ENCODE assay signal across 1 cellular context in the genomic region with DNA sequence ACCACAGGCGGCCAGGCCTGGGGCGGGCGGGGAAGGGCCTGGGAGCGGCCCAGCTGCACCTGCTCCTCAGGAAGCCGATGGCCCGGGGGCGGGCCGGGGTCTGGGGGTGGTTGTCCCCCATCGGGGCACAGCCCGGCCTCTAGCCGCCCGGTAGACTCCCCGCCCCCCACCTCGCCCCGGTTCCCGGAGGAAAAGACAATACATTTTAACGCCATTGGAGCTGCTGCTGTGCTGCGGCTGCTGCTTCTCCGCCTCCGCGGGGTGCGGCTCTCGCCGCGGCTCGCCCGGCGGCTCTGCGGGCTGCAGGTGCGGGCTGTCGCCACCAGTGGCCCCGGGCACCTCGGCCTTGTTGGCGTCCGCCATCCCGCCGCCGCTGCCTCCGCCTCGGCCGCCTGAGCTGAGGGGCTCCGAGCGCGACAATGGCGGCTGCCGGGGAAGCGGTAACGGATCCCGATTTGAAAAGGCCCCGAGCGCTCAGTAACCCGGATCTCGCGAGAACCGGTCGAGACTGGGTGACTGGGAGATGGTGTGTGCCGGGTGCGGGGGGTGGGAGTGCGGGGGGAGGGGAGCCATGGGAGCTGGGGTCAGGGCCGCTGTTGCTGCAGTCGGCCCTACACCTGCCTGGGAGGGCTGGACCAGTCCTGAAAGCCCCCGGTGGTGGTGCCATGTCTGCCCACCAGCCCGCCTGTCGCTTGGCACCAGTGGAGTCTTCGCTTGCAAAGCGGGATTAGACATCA.
TF ChIP-seq lines count a peak whose summit lies in the region.

A gene with protein sequence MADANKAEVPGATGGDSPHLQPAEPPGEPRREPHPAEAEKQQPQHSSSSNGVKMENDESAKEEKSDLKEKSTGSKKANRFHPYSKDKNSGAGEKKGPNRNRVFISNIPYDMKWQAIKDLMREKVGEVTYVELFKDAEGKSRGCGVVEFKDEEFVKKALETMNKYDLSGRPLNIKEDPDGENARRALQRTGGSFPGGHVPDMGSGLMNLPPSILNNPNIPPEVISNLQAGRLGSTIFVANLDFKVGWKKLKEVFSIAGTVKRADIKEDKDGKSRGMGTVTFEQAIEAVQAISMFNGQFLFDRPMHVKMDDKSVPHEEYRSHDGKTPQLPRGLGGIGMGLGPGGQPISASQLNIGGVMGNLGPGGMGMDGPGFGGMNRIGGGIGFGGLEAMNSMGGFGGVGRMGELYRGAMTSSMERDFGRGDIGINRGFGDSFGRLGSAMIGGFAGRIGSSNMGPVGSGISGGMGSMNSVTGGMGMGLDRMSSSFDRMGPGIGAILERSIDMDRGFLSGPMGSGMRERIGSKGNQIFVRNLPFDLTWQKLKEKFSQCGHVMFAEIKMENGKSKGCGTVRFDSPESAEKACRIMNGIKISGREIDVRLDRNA (minus strand): TSS at position 421 of the 737 bp plus-strand sequence. CDS start 58 bp downstream, at position 363.

TF ChIP-seq in HepG2, 621 proteins besides CTCF, POLR2A, EP300 and RAD21 (continued from another document and continues in another):
- TF ChIP-seq, protein P1, sequence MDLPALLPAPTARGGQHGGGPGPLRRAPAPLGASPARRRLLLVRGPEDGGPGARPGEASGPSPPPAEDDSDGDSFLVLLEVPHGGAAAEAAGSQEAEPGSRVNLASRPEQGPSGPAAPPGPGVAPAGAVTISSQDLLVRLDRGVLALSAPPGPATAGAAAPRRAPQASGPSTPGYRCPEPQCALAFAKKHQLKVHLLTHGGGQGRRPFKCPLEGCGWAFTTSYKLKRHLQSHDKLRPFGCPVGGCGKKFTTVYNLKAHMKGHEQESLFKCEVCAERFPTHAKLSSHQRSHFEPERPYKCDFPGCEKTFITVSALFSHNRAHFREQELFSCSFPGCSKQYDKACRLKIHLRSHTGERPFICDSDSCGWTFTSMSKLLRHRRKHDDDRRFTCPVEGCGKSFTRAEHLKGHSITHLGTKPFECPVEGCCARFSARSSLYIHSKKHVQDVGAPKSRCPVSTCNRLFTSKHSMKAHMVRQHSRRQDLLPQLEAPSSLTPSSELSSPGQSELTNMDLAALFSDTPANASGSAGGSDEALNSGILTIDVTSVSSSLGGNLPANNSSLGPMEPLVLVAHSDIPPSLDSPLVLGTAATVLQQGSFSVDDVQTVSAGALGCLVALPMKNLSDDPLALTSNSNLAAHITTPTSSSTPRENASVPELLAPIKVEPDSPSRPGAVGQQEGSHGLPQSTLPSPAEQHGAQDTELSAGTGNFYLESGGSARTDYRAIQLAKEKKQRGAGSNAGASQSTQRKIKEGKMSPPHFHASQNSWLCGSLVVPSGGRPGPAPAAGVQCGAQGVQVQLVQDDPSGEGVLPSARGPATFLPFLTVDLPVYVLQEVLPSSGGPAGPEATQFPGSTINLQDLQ (CRISPR knock-in tag; IDR thresholded peaks at IDR 0.05): no peak
- TF ChIP-seq ZNF703 (CRISPR knock-in tag; IDR thresholded peaks at IDR 0.05; ENCODE audit: borderline replicate concordance) (no peak), REL (CRISPR knock-in tag; conservative IDR thresholded peaks at IDR 0.05) (0 out of 2 replicates have a peak, but pooled peaks have one; percentile 43), YY1 (IDR thresholded peaks at IDR 0.05; ENCODE audit: insufficient read depth, insufficient replicate concordance, low read depth, low read length) (peak; percentile 91), SALL1 (CRISPR knock-in tag; IDR thresholded peaks at IDR 0.05) (peak; percentile 22; the same call in 1 of the 2 replicates), FOSL1 (CRISPR knock-in tag; IDR thresholded peaks at IDR 0.05; ENCODE audit: borderline replicate concordance) (no peak), ZFAT (CRISPR knock-in tag; conservative IDR thresholded peaks at IDR 0.05) (no peak), ARNT (IDR thresholded peaks at IDR 0.05) (no peak), RBFOX2 (IDR thresholded peaks at IDR 0.05; ENCODE audit: low read depth, low read length) (peak; percentile 70), POLR2AphosphoS5 (IDR thresholded peaks at IDR 0.05; ENCODE audit: low read depth, low read length) (no peak), ZNF777 (CRISPR knock-in tag; IDR thresholded peaks at IDR 0.05) (no peak), CCAR2 (optimal IDR thresholded peaks at IDR 0.05; ENCODE audit: low read depth, low read length) (no peak), YEATS4 (CRISPR knock-in tag; IDR thresholded peaks at IDR 0.05; ENCODE audit: borderline replicate concordance) (no peak), ZNF761 (CRISPR knock-in tag; conservative IDR thresholded peaks at IDR 0.05) (no peak), CCDC6 (CRISPR knock-in tag; IDR thresholded peaks at IDR 0.05) (no peak), FLYWCH1 (CRISPR knock-in tag; IDR thresholded peaks at IDR 0.05) (no peak), ZNF235 (CRISPR knock-in tag; IDR thresholded peaks at IDR 0.05; ENCODE audit: borderline replicate concordance) (no peak), THAP11 (CRISPR knock-in tag; IDR thresholded peaks at IDR 0.05) (0 out of 2 replicates have a peak, but pooled peaks have one; percentile 22), ZNF264 (CRISPR knock-in tag; IDR thresholded peaks at IDR 0.05) (no peak), ZNF333 (CRISPR knock-in tag; IDR thresholded peaks at IDR 0.05; ENCODE audit: borderline replicate concordance) (no peak), ZMAT3 (CRISPR knock-in tag; conservative IDR thresholded peaks at IDR 0.05) (no peak), ZFP62 (CRISPR knock-in tag; IDR thresholded peaks at IDR 0.05) (no peak), SMARCE1 (IDR thresholded peaks at IDR 0.05; ENCODE audit: borderline replicate concordance) (no peak), HNRNPH1 (optimal IDR thresholded peaks at IDR 0.05; ENCODE audit: low read depth, low read length) (no peak), ZNF713 (CRISPR knock-in tag; IDR thresholded peaks at IDR 0.05) (no peak), RARA (CRISPR knock-in tag; IDR thresholded peaks at IDR 0.05) (no peak), ZNF878 (CRISPR knock-in tag; IDR thresholded peaks at IDR 0.05) (no peak), ARNT2 (CRISPR knock-in tag; IDR thresholded peaks at IDR 0.05; ENCODE audit: low read depth) (peak; percentile 51; the same call in 1 of the 2 replicates), ATM (IDR thresholded peaks at IDR 0.05; ENCODE audit: borderline replicate concordance) (no peak)
- TF ChIP-seq, protein P2, sequence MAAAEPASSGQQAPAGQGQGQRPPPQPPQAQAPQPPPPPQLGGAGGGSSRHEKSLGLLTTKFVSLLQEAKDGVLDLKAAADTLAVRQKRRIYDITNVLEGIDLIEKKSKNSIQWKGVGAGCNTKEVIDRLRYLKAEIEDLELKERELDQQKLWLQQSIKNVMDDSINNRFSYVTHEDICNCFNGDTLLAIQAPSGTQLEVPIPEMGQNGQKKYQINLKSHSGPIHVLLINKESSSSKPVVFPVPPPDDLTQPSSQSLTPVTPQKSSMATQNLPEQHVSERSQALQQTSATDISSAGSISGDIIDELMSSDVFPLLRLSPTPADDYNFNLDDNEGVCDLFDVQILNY (CRISPR knock-in tag; conservative IDR thresholded peaks at IDR 0.05): peak; percentile 71; the same call in 1 of the 2 replicates
- TF ChIP-seq, protein P3, sequence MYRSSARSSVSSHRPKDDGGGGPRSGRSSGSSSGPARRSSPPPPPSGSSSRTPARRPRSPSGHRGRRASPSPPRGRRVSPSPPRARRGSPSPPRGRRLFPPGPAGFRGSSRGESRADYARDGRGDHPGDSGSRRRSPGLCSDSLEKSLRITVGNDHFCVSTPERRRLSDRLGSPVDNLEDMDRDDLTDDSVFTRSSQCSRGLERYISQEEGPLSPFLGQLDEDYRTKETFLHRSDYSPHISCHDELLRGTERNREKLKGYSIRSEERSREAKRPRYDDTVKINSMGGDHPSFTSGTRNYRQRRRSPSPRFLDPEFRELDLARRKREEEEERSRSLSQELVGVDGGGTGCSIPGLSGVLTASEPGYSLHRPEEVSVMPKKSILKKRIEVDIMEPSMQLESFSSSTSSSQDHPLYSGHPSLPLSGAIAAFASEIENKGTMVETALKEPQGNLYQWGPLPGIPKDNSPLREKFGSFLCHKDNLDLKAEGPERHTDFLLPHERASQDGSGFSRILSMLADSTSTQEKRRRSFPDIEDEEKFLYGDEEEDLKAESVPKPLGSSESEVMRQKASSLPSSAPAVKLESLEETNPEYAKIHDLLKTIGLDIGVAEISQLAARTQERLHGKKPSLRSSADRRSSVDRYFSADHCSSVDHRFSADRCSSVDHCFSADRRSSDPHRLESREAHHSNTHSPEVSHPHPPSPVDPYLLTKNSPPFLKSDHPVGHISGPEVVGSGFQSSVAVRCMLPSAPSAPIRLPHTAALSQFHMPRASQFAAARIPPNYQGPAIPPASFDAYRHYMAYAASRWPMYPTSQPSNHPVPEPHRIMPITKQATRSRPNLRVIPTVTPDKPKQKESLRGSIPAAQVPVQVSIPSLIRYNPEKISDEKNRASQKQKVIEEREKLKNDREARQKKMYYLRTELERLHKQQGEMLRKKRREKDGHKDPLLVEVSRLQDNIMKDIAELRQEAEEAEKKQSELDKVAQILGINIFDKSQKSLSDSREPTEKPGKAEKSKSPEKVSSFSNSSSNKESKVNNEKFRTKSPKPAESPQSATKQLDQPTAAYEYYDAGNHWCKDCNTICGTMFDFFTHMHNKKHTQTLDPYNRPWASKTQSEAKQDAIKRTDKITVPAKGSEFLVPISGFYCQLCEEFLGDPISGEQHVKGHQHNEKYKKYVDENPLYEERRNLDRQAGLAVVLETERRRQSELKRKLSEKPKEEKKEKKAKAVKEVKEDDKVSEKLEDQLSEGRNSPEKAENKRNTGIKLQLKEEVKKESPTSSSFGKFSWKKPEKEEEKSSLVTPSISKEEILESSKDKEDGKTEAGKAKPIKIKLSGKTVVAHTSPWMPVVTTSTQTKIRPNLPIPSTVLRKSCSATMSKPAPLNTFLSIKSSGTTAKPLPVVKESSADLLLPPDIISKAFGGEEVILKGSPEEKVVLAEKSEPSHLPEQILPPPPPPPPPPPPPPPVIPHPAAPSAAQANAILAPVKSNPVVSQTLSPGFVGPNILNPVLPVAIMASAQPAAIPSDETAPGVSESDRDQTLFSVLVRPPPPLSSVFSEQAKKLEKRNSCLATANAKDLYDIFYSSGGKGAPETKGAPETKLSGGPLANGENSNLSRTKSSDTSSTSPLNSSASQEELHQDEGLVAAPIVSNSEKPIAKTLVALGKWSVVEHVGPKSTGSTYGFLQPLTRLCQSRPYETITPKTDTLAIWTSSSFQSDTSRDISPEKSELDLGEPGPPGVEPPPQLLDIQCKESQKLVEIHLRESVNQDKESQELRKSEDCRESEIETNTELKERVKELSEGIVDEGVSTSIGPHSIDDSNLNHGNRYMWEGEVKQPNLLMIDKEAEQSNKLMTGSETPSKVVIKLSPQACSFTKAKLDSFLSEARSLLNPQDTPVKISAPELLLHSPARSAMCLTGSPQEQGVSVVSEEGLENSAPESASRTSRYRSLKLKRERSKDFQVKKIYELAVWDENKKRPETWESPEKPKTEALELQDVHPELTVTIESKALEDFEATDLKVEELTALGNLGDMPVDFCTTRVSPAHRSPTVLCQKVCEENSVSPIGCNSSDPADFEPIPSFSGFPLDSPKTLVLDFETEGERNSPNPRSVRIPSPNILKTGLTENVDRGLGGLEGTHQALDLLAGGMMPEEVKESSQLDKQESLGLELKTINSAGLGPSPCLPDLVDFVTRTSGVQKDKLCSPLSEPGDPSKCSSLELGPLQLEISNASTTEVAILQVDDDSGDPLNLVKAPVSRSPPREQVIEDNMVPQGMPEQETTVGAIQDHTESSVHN (CRISPR knock-in tag; IDR thresholded peaks at IDR 0.05): no peak
- TF ChIP-seq, protein P4, sequence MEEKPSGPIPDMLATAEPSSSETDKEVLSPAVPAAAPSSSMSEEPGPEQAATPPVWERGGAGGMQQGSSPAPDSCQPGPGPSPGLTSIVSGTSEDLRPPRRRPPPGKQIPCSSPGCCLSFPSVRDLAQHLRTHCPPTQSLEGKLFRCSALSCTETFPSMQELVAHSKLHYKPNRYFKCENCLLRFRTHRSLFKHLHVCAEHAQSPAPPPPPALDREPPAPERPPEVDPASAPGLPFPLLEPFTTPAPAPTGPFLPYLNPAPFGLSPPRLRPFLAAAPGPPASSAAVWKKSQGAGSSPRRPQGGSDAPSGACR (CRISPR knock-in tag; IDR thresholded peaks at IDR 0.05): no peak
- TF ChIP-seq, protein P5, sequence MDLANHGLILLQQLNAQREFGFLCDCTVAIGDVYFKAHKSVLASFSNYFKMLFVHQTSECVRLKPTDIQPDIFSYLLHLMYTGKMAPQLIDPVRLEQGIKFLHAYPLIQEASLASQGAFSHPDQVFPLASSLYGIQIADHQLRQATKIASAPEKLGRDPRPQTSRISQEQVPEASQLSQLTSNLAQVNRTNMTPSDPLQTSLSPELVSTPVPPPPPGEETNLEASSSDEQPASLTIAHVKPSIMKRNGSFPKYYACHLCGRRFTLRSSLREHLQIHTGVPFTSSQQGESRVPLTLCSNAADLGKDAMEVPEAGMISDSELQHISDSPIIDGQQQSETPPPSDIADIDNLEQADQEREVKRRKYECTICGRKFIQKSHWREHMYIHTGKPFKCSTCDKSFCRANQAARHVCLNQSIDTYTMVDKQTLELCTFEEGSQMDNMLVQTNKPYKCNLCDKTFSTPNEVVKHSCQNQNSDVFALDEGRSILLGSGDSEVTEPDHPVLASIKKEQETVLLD (CRISPR knock-in tag; IDR thresholded peaks at IDR 0.05; ENCODE audit: low read depth): peak; percentile 38; the same call in 1 of the 2 replicates
- TF ChIP-seq, protein P6, sequence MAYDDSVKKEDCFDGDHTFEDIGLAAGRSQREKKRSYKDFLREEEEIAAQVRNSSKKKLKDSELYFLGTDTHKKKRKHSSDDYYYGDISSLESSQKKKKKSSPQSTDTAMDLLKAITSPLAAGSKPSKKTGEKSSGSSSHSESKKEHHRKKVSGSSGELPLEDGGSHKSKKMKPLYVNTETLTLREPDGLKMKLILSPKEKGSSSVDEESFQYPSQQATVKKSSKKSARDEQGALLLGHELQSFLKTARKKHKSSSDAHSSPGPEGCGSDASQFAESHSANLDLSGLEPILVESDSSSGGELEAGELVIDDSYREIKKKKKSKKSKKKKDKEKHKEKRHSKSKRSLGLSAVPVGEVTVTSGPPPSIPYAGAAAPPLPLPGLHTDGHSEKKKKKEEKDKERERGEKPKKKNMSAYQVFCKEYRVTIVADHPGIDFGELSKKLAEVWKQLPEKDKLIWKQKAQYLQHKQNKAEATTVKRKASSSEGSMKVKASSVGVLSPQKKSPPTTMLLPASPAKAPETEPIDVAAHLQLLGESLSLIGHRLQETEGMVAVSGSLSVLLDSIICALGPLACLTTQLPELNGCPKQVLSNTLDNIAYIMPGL (CRISPR knock-in tag; IDR thresholded peaks at IDR 0.05; ENCODE audit: borderline replicate concordance in 1 of 2, low read depth in 1 of 2): peak in 1 of 2 experiments; percentile 40; a peak in 2 of 4 replicates
- TF ChIP-seq, protein P7, sequence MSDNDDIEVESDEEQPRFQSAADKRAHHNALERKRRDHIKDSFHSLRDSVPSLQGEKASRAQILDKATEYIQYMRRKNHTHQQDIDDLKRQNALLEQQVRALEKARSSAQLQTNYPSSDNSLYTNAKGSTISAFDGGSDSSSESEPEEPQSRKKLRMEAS (IDR thresholded peaks at IDR 0.05): peak; percentile 85
- TF ChIP-seq, protein P8, sequence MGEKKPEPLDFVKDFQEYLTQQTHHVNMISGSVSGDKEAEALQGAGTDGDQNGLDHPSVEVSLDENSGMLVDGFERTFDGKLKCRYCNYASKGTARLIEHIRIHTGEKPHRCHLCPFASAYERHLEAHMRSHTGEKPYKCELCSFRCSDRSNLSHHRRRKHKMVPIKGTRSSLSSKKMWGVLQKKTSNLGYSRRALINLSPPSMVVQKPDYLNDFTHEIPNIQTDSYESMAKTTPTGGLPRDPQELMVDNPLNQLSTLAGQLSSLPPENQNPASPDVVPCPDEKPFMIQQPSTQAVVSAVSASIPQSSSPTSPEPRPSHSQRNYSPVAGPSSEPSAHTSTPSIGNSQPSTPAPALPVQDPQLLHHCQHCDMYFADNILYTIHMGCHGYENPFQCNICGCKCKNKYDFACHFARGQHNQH (CRISPR knock-in tag; IDR thresholded peaks at IDR 0.05): no peak
